Comparison of ENCODE assay signal across 1 cellular context in genomic region chr15:65384895-65385867, GRCh38.
TF ChIP-seq lines count a peak whose summit lies in the region.

No MANE protein-coding gene starts in this region.

TF ChIP-seq in HEK293, 187 proteins besides CTCF, POLR2A, EP300 and RAD21 (continued from another document):
- TF ChIP-seq PATZ1 (tag by site-specific recombination; IDR thresholded peaks at IDR 0.05) (peak; percentile 97), ZIC2 (tag by site-specific recombination; IDR thresholded peaks at IDR 0.05) (peak; percentile 94), SP2 (tag by site-specific recombination; IDR thresholded peaks at IDR 0.05) (peak; percentile 59), ZBTB26 (tag by site-specific recombination; optimal IDR thresholded peaks at IDR 0.05) (peak; percentile 15), SP3 (tag by site-specific recombination; IDR thresholded peaks at IDR 0.05) (peak; percentile 45), ZXDB (tag by site-specific recombination; IDR thresholded peaks at IDR 0.05) (0 out of 2 replicates have a peak, but pooled peaks have one; percentile 29), ZEB2 (tag by site-specific recombination; IDR thresholded peaks at IDR 0.05) (0 out of 2 replicates have a peak, but pooled peaks have one; percentile 62), ZNF600 (tag by site-specific recombination; IDR thresholded peaks at IDR 0.05) (peak; percentile 86), ZNF580 (tag by site-specific recombination; IDR thresholded peaks at IDR 0.05) (0 out of 2 replicates have a peak, but pooled peaks have one; percentile 19), SCRT1 (tag by site-specific recombination; IDR thresholded peaks at IDR 0.05; ENCODE audit: borderline replicate concordance) (peak; percentile 81), SCRT2 (tag by site-specific recombination; IDR thresholded peaks at IDR 0.05) (peak; percentile 96), ZBTB48 (tag by site-specific recombination; IDR thresholded peaks at IDR 0.05) (peak; percentile 79), ZBTB7A (tag by site-specific recombination; IDR thresholded peaks at IDR 0.05; ENCODE audit: low read depth) (peak; percentile 23; the same call in 1 of the 2 replicates), ZNF549 (tag by site-specific recombination; IDR thresholded peaks at IDR 0.05) (no peak), ZBTB1 (tag by site-specific recombination; IDR thresholded peaks at IDR 0.05) (no peak), IKZF3 (tag by site-specific recombination; IDR thresholded peaks at IDR 0.05) (peak; percentile 59), HIC1 (tag by site-specific recombination; IDR thresholded peaks at IDR 0.05) (no peak), ZNF311 (tag by site-specific recombination; IDR thresholded peaks at IDR 0.05; ENCODE audit: borderline replicate concordance) (no peak), ZNF488 (tag by site-specific recombination; IDR thresholded peaks at IDR 0.05) (no peak), SETDB1 (IDR thresholded peaks at IDR 0.05; ENCODE audit: insufficient read length, low read length) (no peak), ZBTB20 (tag by site-specific recombination; IDR thresholded peaks at IDR 0.05) (peak; percentile 99), ZNF660 (tag by site-specific recombination; IDR thresholded peaks at IDR 0.05) (peak; percentile 82), ZNF138 (tag by site-specific recombination; IDR thresholded peaks at IDR 0.05; ENCODE audit: borderline replicate concordance) (no peak), ZNF664 (tag by site-specific recombination; IDR thresholded peaks at IDR 0.05) (no peak), ZNF133 (tag by site-specific recombination; IDR thresholded peaks at IDR 0.05) (peak; percentile 26; the same call in 1 of the 2 replicates), KLF16 (tag by site-specific recombination; IDR thresholded peaks at IDR 0.05) (peak; percentile 44; the same call in 1 of the 2 replicates), PRDM1 (tag by site-specific recombination; IDR thresholded peaks at IDR 0.05) (peak; percentile 33; the same call in 1 of the 2 replicates), ZNF777 (tag by site-specific recombination; IDR thresholded peaks at IDR 0.05; ENCODE audit: borderline replicate concordance) (peak; percentile 41; the same call in 1 of the 2 replicates), ZNF366 (tag by site-specific recombination; conservative IDR thresholded peaks at IDR 0.05) (peak; percentile 43), ZNF768 (tag by site-specific recombination; IDR thresholded peaks at IDR 0.05) (peak; percentile 6; the same call in 1 of the 2 replicates), ZNF629 (tag by site-specific recombination; IDR thresholded peaks at IDR 0.05) (peak; percentile 10; the same call in 1 of the 2 replicates), ZNF692 (tag by site-specific recombination; IDR thresholded peaks at IDR 0.05) (peak; percentile 38; the same call in 1 of the 2 replicates), ZBTB8A (tag by site-specific recombination; IDR thresholded peaks at IDR 0.05) (peak; percentile 90), ZNF785 (tag by site-specific recombination; IDR thresholded peaks at IDR 0.05) (no peak), ZNF221 (tag by site-specific recombination; IDR thresholded peaks at IDR 0.05; ENCODE audit: borderline replicate concordance) (no peak), ZSCAN30 (tag by site-specific recombination; IDR thresholded peaks at IDR 0.05) (peak; percentile 94), RBAK (tag by site-specific recombination; IDR thresholded peaks at IDR 0.05) (0 out of 2 replicates have a peak, but pooled peaks have one; percentile 31), GLIS2 (tag by site-specific recombination; IDR thresholded peaks at IDR 0.05) (peak; percentile 85), ZNF561 (tag by site-specific recombination; IDR thresholded peaks at IDR 0.05; ENCODE audit: borderline replicate concordance) (peak; percentile 72), KLF17 (tag by site-specific recombination; IDR thresholded peaks at IDR 0.05) (0 out of 2 replicates have a peak, but pooled peaks have one; percentile 46), ZNF501 (tag by site-specific recombination; IDR thresholded peaks at IDR 0.05) (peak; percentile 65; the same call in 1 of the 2 replicates), ZNF274 (IDR thresholded peaks at IDR 0.05; ENCODE audit: low read length) (no peak), ZNF274 (tag by site-specific recombination; IDR thresholded peaks at IDR 0.05; ENCODE audit: borderline replicate concordance) (no peak), ZFP37 (tag by site-specific recombination; IDR thresholded peaks at IDR 0.05) (peak; percentile 69; the same call in 1 of the 2 replicates), ZNF560 (tag by site-specific recombination; IDR thresholded peaks at IDR 0.05; ENCODE audit: borderline replicate concordance) (no peak), ZNF623 (tag by site-specific recombination; IDR thresholded peaks at IDR 0.05) (peak; percentile 8; the same call in 1 of the 2 replicates), ZNF394 (tag by site-specific recombination; IDR thresholded peaks at IDR 0.05; ENCODE audit: borderline replicate concordance) (peak; percentile 41; the same call in 1 of the 2 replicates), ZSCAN5A (tag by site-specific recombination; IDR thresholded peaks at IDR 0.05) (peak; percentile 22; the same call in 1 of the 2 replicates), PRDM10 (tag by site-specific recombination; IDR thresholded peaks at IDR 0.05) (peak; percentile 95), BCL11A (tag by site-specific recombination; IDR thresholded peaks at IDR 0.05; ENCODE audit: low read depth) (peak; percentile 47), ZNF830 (tag by site-specific recombination; IDR thresholded peaks at IDR 0.05; ENCODE audit: low read depth) (no peak), SP7 (tag by site-specific recombination; IDR thresholded peaks at IDR 0.05) (0 out of 2 replicates have a peak, but pooled peaks have one; percentile 31), ZBTB17 (tag by site-specific recombination; IDR thresholded peaks at IDR 0.05) (peak; percentile 91)
